ENCODE assay signal across 25 cellular contexts in genomic region chr17:60559995-60560859, GRCh38.
"Had no signal": no experiment of that assay in that cellular context is flagged by ENCODE, and none has a peak within 500 bp of the region (broad histone marks: within the 10 kb centered on the region; RNA-seq: fewer than 3 reads in every experiment).

No MANE protein-coding gene starts in this region.

- H3K36me3 ChIP-seq: ascending aorta, brain microvascular endothelial cell, colonic mucosa, esophagus muscularis mucosa, right atrium auricular region, transverse colon had no signal

- ATAC-seq: activated naive CD4-positive, alpha-beta T cell treated with anti-CD3 and anti-CD28 coated beads, Interleukin-2, amount 50 U/mL, for 72 hours; effector memory CD8-positive, alpha-beta T cell; left ventricle myocardium superior; natural killer cell; psoas muscle; stimulated activated naive CD8-positive, alpha-beta T cell treated with anti-CD3 and anti-CD28 coated beads, Interleukin-15, amount 100 ng/mL, for 72 hours; T-cell had no signal

- H3K4me1 Mint-ChIP-seq: immature natural killer cell; natural killer cell; stimulated activated naive CD8-positive, alpha-beta T cell treated with anti-CD3 and anti-CD28 coated beads, Interleukin-15, amount 100 ng/mL, for 72 hours; T-cell had no signal

- H3K9me3 Mint-ChIP-seq: effector memory CD8-positive, alpha-beta T cell; immature natural killer cell; natural killer cell had no signal

- H3K4me3 Mint-ChIP-seq: effector memory CD8-positive, alpha-beta T cell; immature natural killer cell; natural killer cell; stimulated activated naive CD8-positive, alpha-beta T cell treated with anti-CD3 and anti-CD28 coated beads, Interleukin-15, amount 100 ng/mL, for 72 hours; T-cell; T-helper 2 cell treated with Interferon-gamma antibody and Interleukin-4, amounts not matched to agents 5 μg/mL and 100 μg/mL, for 36 hours had no signal

- H3K36me3 Mint-ChIP-seq: immature natural killer cell, natural killer cell had no signal

- H3K4me3 ChIP-seq: ascending aorta, colonic mucosa, dorsolateral prefrontal cortex, esophagus muscularis mucosa, hepatocyte, psoas muscle, right atrium auricular region, transverse colon had no signal

- DNase-seq: activated CD4-positive, alpha-beta T cell treated with anti-CD3 and anti-CD28 coated beads for 1 hour; activated gamma-delta T cell treated with Interleukin-2 at 50 U/mL for 16 hours; activated T-cell treated with anti-CD3 and anti-CD28 coated beads, Interleukin-2, amount 50 U/mL, for 1 hour; brain microvascular endothelial cell; central memory CD4-positive, alpha-beta T cell; colonic mucosa; dorsolateral prefrontal cortex; effector memory CD8-positive, alpha-beta T cell; glutamatergic neuron; immature natural killer cell; left ventricle myocardium superior; natural killer cell; psoas muscle; stimulated activated CD4-positive, alpha-beta T cell treated with anti-CD3 and anti-CD28 coated beads, Interleukin-1b, Interleukin-23, amount 100 ng/mL, for 48 hours; stimulated activated naive CD8-positive, alpha-beta T cell treated with anti-CD3 and anti-CD28 coated beads, Interleukin-15, amount 100 ng/mL, for 72 hours; T-cell; transverse colon had no signal

- H3K27ac ChIP-seq: ascending aorta, brain microvascular endothelial cell, colonic mucosa, dorsolateral prefrontal cortex, esophagus muscularis mucosa, hepatocyte, psoas muscle, right atrium auricular region, transverse colon had no signal

- H3K9me3 ChIP-seq: ascending aorta, colonic mucosa, esophagus muscularis mucosa, psoas muscle, right atrium auricular region, transverse colon had no signal

- H3K27me3 Mint-ChIP-seq: stimulated activated naive CD8-positive, alpha-beta T cell treated with anti-CD3 and anti-CD28 coated beads, Interleukin-15, amount 100 ng/mL, for 72 hours; T-cell had no signal

- H2AFZ ChIP-seq: hepatocyte had no signal

- FAIRE-seq: endothelial cell of umbilical vein, frontal cortex had no signal

- H3K27me3 ChIP-seq: ascending aorta, brain microvascular endothelial cell, colonic mucosa, dorsolateral prefrontal cortex, esophagus muscularis mucosa, hepatocyte, right atrium auricular region, transverse colon had no signal

- H3K4me1 ChIP-seq: ascending aorta, colonic mucosa, esophagus muscularis mucosa, psoas muscle, right atrium auricular region, transverse colon had no signal

- H3K79me2 ChIP-seq: hepatocyte had no signal

- H3K27ac Mint-ChIP-seq: activated naive CD4-positive, alpha-beta T cell treated with anti-CD3 and anti-CD28 coated beads, Interleukin-2, amount 50 U/mL, for 72 hours; effector memory CD8-positive, alpha-beta T cell; immature natural killer cell; natural killer cell; stimulated activated naive CD8-positive, alpha-beta T cell treated with anti-CD3 and anti-CD28 coated beads, Interleukin-15, amount 100 ng/mL, for 72 hours; T-cell; T-helper 2 cell treated with Interferon-gamma antibody and Interleukin-4, amounts not matched to agents 5 μg/mL and 100 μg/mL, for 36 hours had no signal

- H3K4me2 ChIP-seq: hepatocyte had no signal
